8 cellular contexts compared by ENCODE assay signal in genomic region chr12:111599459-111600295, GRCh38. TPM values are rescaled to one million over a fixed set of nuclear protein-coding genes. Genes with fewer than 3 reads are reported as not detected.
DNase-seq lines count a peak whose midpoint lies in the region; ATAC-seq, FAIRE-seq and TF ChIP-seq lines count a peak whose summit lies in the region.

No MANE protein-coding gene starts in this region.

- peaks cover 10% of the 10 kb centered on the region for H4K20me1 ChIP-seq in endothelial cell of umbilical vein (replicated peaks; ENCODE audit: control insufficient read depth, extremely low read depth, insufficient read depth, low read length)

- H3K9me3 ChIP-seq in endothelial cell of umbilical vein (replicated peaks; ENCODE audit: control insufficient read depth, insufficient read depth, low read length) = no peaks in the 10 kb centered on the region

- TSS peak; percentile 86 for BruUV-seq in endothelial cell of umbilical vein (replicated peaks; lab: Mats Ljungman, UMichigan)

- intact Hi-C loops in endothelial cell of umbilical vein (cut with micrococcal nuclease) = loop anchor here (5.0 kb wide), 2 partner anchors 62 to 192 kb away; partner anchors contain the start of gene SH2B3

- H3K36me3 Mint-ChIP-seq in mesothelial cell of epicardium = peaks cover 2% of the 10 kb centered on the region

- no peaks in the 10 kb centered on the region for H3K27me3 ChIP-seq in endothelial cell of umbilical vein (ENCODE audit: control insufficient read depth in 2 of 2, insufficient read depth in 2 of 2, low read length in 2 of 2)

- POLR2A ChIA-PET in endothelial cell of umbilical vein (lab: Charles Lee) = no interaction called here

- TF ChIP-seq POLR2A in endothelial cell of umbilical vein (IDR thresholded peaks at IDR 0.05; ENCODE audit: low read depth, low read length) = peak; percentile 81

- peak overlapping the region; percentile 86 for H3K4me2 ChIP-seq in endothelial cell of umbilical vein (ENCODE audit: insufficient read depth, low read length)

- peak overlapping the region; percentile 98 for H3K27ac Mint-ChIP-seq in mesothelial cell of epicardium

- ATAC-seq in GM21367 (IDR thresholded peaks at IDR 0.05; ENCODE audit: unreplicated experiment) = peak; percentile 58

- DNase-seq in COR-L47 (lab: John Stamatoyannopoulos, UW) = peak; percentile 87
- peak; percentile 92 for DNase-seq in HTR-8/SVneo (ENCODE audit: insufficient read length, low spot score)
- peak; percentile 81 for DNase-seq in NOMO-1 treated with dmso at 0.1 percent for 144 hours (lab: John Stamatoyannopoulos, UW; ENCODE audit: unreplicated experiment)
- DNase-seq in activated CD8-positive, alpha-beta memory T cell treated with anti-CD3 and anti-CD28 coated beads, Interleukin-2, amount 50 U/mL, for 48 hours = peak; percentile 95
- DNase-seq in endothelial cell of umbilical vein (ENCODE audit: low read depth, low spot score) = peak; percentile 89
- peak; percentile 85 to 94 for DNase-seq in mesothelial cell of epicardium (ENCODE audit: low spot score in 2 of 2, unreplicated experiment in 2 of 2)
- DNase-seq in stimulated activated CD8-positive, alpha-beta memory T cell treated with anti-CD3 and anti-CD28 coated beads, Interleukin-15, amount 100 ng/mL, for 24 hours (ENCODE audit: low read depth) = peak; percentile 73

- CTCF ChIA-PET in endothelial cell of umbilical vein (lab: Charles Lee) = interaction anchor here (1.2 kb wide), 1 partner anchor 203 kb away, joined by 3 read pairs; no protein-coding TSS in a partner anchor

- FAIRE-seq in HTR-8/SVneo (lab: Jason Lieb, UNC) (peak; percentile 13), endothelial cell of umbilical vein (lab: Jason Lieb, UNC) (peak; percentile 96)

- peak overlapping the region; percentile 17 to 85 (median 44) for H3K4me3 ChIP-seq in endothelial cell of umbilical vein (replicated peaks in 1 of 3; ENCODE audit: insufficient read depth in 1 of 3, low read depth in 1 of 3, low read length in 3 of 3)

- H3K27me3 Mint-ChIP-seq in mesothelial cell of epicardium (ENCODE audit: low read depth) = peaks cover 1% of the 10 kb centered on the region

- peaks cover 28% of the 10 kb centered on the region for H3K4me1 Mint-ChIP-seq in mesothelial cell of epicardium

- peak overlapping the region; percentile 82 for H3K9ac ChIP-seq in endothelial cell of umbilical vein (replicated peaks; ENCODE audit: extremely low read depth, insufficient read depth, low read length)

- peak overlapping the region; percentile 77 for H3K4me3 Mint-ChIP-seq in mesothelial cell of epicardium

- H3K79me2 ChIP-seq in endothelial cell of umbilical vein (ENCODE audit: control insufficient read depth, insufficient read depth, low read length) = peaks cover 42% of the 10 kb centered on the region

- no peaks in the 10 kb centered on the region for H3K9me1 ChIP-seq in endothelial cell of umbilical vein (replicated peaks; ENCODE audit: control insufficient read depth, extremely low read depth, insufficient read depth, low read length)

- TF ChIP-seq CTCF in endothelial cell of umbilical vein (IDR thresholded peaks at IDR 0.05; ENCODE audit: extremely low read depth in 1 of 2, insufficient read depth in 1 of 2, low read depth in 1 of 2, low read length in 2 of 2) = no peak
- no peak for TF ChIP-seq CTCF in mesothelial cell of epicardium (IDR thresholded peaks at IDR 0.05; ENCODE audit: unreplicated experiment)

- H3K27ac ChIP-seq in endothelial cell of umbilical vein (ENCODE audit: insufficient read depth, low read depth, low read length) = peak overlapping the region; percentile 80

- dilution Hi-C loops in endothelial cell of umbilical vein (cut with MboI; ENCODE audit: extremely low pct_ligation_motif_present, low sequenced_read_pairs) = no loop called here

- H3K9me3 Mint-ChIP-seq in mesothelial cell of epicardium = no peaks in the 10 kb centered on the region

- H3K4me1 ChIP-seq in endothelial cell of umbilical vein (ENCODE audit: control insufficient read depth, extremely low read depth, insufficient read depth, low read length) = peaks cover 23% of the 10 kb centered on the region

- H2AFZ ChIP-seq in endothelial cell of umbilical vein (ENCODE audit: low read depth, low read length) = peak overlapping the region; percentile 39

- no peaks in the 10 kb centered on the region for H3K36me3 ChIP-seq in endothelial cell of umbilical vein (ENCODE audit: control insufficient read depth in 2 of 2, extremely low read depth in 1 of 2, insufficient read depth in 2 of 2, low read length in 2 of 2)

TF ChIP-seq in endothelial cell of umbilical vein, 7 proteins besides CTCF, POLR2A, EP300 and RAD21:
- TF ChIP-seq MYC (IDR thresholded peaks at IDR 0.05; ENCODE audit: low read depth, low read length) (peak; percentile 73), JUN (IDR thresholded peaks at IDR 0.05; ENCODE audit: borderline replicate concordance, insufficient read depth, insufficient read length, low read depth) (no peak), FOS (IDR thresholded peaks at IDR 0.05; ENCODE audit: borderline replicate concordance, insufficient read depth, low read length) (no peak), POLR2AphosphoS5 (IDR thresholded peaks at IDR 0.05; ENCODE audit: insufficient read depth, low read depth, low read length) (peak; percentile 80), MAX (IDR thresholded peaks at IDR 0.05; ENCODE audit: insufficient read depth, insufficient read length) (peak; percentile 53), GATA2 (IDR thresholded peaks at IDR 0.05; ENCODE audit: insufficient read depth, insufficient read length, low read depth, low read length) (no peak), EZH2 (IDR thresholded peaks at IDR 0.05; ENCODE audit: borderline replicate concordance, low read depth, low read length, severe bottlenecking) (no peak)
TF ChIP-seq in endothelial cell of umbilical vein: peak in this region for 3.

RNA-seq across cellular contexts. Expression of gene ATXN2, which starts 0.6 kb away (rescaled TPM):
- total RNA-seq in endothelial cell of umbilical vein = 83.4 and 86.7 TPM in 2 replicates
- 55.6 and 58.9 TPM in 2 replicates for polyA plus RNA-seq in endothelial cell of umbilical vein
- 29.8 and 36.2 TPM in 2 replicates for polyA plus RNA-seq in endothelial cell of umbilical vein (2011; cell fraction: cytosol; rRNA removed)
- polyA plus RNA-seq in endothelial cell of umbilical vein (2011; cell fraction: nucleus; rRNA removed) = 133 and 143 TPM in 2 replicates
- polyA plus RNA-seq in endothelial cell of umbilical vein (2012) = 56.2 and 60.8 TPM in 2 replicates
- polyA minus RNA-seq in endothelial cell of umbilical vein = 109 and 114 TPM in 2 replicates
- 34.7 TPM for polyA minus RNA-seq in endothelial cell of umbilical vein (2011; cell fraction: cytosol; rRNA and poly(A)+ RNA removed)
- 142 and 159 TPM in 2 replicates for polyA minus RNA-seq in endothelial cell of umbilical vein (2011; cell fraction: nucleus; rRNA and poly(A)+ RNA removed)
- total RNA-seq in mesothelial cell of epicardium = 149 to 152 TPM (median 150 TPM) in 3 replicates

Comparison
In these comparisons a context has a peak if more than half of its experiments do, and no peak if none do; other contexts are left out.
1. Peak in every context shown above with its lines: DNase-seq, ATAC-seq, H3K4me3 ChIP-seq and H3K27ac ChIP-seq.